ENCODE assay signal across 11 cellular contexts in the genomic region with DNA sequence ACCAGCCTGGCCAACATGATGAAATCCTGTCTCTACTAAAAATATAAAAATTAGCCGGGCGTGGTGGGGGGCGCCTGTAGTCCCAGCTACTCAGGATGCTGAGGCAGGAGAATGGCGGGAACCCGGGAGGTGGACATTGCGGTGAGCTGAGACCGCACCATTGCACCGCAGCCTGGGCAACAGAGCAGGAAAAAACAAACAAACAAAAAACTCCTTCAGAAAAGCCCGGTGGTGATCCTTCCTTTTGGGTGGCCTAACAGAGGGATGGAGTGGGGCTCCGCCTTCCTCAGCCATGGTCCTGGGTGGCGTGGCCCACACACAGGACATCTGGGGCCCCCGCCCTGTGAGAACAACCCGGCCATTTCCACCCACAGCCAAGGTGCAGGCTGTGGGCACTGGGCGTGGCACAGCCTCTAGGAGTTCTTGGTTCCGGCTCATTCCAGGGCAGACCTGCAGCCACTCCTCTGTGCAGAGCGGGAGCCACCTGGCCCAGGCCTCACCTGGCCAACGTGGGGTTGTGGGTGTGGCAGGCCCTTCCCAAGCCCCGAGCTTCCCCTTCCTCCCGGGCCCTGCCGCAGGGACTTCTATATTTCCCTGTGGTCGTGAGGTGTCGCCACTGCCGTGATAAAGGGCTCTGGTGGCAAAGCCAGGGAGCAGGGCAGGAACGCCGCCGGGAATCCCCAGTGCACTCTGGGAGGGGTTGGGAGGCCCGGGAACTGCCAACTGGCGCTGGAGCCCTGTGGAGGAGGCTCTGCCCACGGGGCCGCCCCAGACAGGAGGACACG. TPM values are rescaled to one million over a fixed set of nuclear protein-coding genes. Genes with fewer than 3 reads are reported as not detected.
DNase-seq lines count a peak whose midpoint lies in the region; FAIRE-seq and TF ChIP-seq lines count a peak whose summit lies in the region.
"Had no signal": no experiment of that assay in that cellular context is flagged by ENCODE, and none has a peak within 500 bp of the region (broad histone marks: within the 10 kb centered on the region; RNA-seq: fewer than 3 reads in every experiment).

No MANE protein-coding gene starts in this region.

- H3K27ac ChIP-seq in colonic mucosa (peak overlapping the region; percentile 88), neuronal stem cell (replicated peaks; ENCODE audit: low read length) (no peak overlapping the region)

- no peaks in the 10 kb centered on the region for H3K9me3 ChIP-seq in colonic mucosa
- H3K9me3 ChIP-seq in neuronal stem cell (replicated peaks in 1 of 2; ENCODE audit: control insufficient read depth in 2 of 2, insufficient read depth in 1 of 2, low read depth in 1 of 2, low read length in 2 of 2) = peaks cover 0 to 2% of the 10 kb centered on the region in 2 donors
- no peaks in the 10 kb centered on the region for H3K9me3 ChIP-seq in MG63

- no peak for FAIRE-seq in GM12891 (lab: Jason Lieb, UNC)

- H2BK15ac ChIP-seq in neuronal stem cell (ENCODE audit: low read length) = no peak overlapping the region

- H3K23ac ChIP-seq in neuronal stem cell (ENCODE audit: low read depth, low read length, poor library complexity) = no peak overlapping the region

- H3K79me1 ChIP-seq in neuronal stem cell (ENCODE audit: low read depth, low read length) = peaks cover 7% of the 10 kb centered on the region

- TF ChIP-seq CTCF in colonic mucosa (IDR thresholded peaks at IDR 0.05) = peak; percentile 12

- intact Hi-C loops in colonic mucosa (cut with DNase I) = no loop called here

- no peaks in the 10 kb centered on the region for H3K36me3 ChIP-seq in colonic mucosa
- no peaks in the 10 kb centered on the region for H3K36me3 ChIP-seq in neuronal stem cell (replicated peaks in 1 of 2; ENCODE audit: control insufficient read depth in 2 of 2, insufficient read depth in 2 of 2, low read length in 2 of 2)
- H3K36me3 ChIP-seq in MG63 = no peaks in the 10 kb centered on the region

- in situ Hi-C loops in ACHN (cut with HindIII; ENCODE audit: low pct_ligation_motif_present, low pct_unique_long_range_greater_than_20kb, low sequenced_read_pairs) = no loop called here

- WGBS in neuronal stem cell (ENCODE audit: extremely low coverage in 2 of 2, insufficient read length in 2 of 2, insufficient replicate concordance in 1 of 2), 2 donors = no CpG with 5 or more reads among the region's 31 CpGs

- peak overlapping the region; percentile 61 for H2BK120ac ChIP-seq in neuronal stem cell (ENCODE audit: low read depth, low read length)

- no peak overlapping the region for H3K4ac ChIP-seq in neuronal stem cell (ENCODE audit: low read length)

- H4K8ac ChIP-seq in neuronal stem cell (ENCODE audit: low read depth, low read length) = no peak overlapping the region

- no peak overlapping the region for H2AK5ac ChIP-seq in neuronal stem cell (ENCODE audit: low read depth, low read length)

- peak overlapping the region; percentile 89 for H3K14ac ChIP-seq in neuronal stem cell (ENCODE audit: low read length)

- no peak overlapping the region for H3K4me2 ChIP-seq in neuronal stem cell (ENCODE audit: insufficient read depth, low read length, poor library complexity, severe bottlenecking)

- no peak for TF ChIP-seq POLR2A in GM12891 (IDR thresholded peaks at IDR 0.05; ENCODE audit: low read depth, low read length)

- H2BK12ac ChIP-seq in neuronal stem cell (ENCODE audit: low read length) = peak overlapping the region; percentile 6

- DNase-seq in ACHN (peak; percentile 26), NCI-H1694 treated with DMSO at 0.1 percent for 48 hours (lab: John Stamatoyannopoulos, UW) (peak; percentile 42), colonic mucosa (peak; percentile 96), neuronal stem cell (ENCODE audit: low spot score) (no peak), MG63 (no peak), GM12891 (ENCODE audit: insufficient read length, low spot score) (no peak), NCI-H510A (lab: John Stamatoyannopoulos, UW) (no peak), NAMALWA (ENCODE audit: low spot score) (no peak)
- DNase-seq: NCI-H187; SIG-M5; stimulated activated CD4-positive, alpha-beta T cell treated with anti-CD3 and anti-CD28 coated beads, Interleukin-4, amount 100 ng/mL, for 24 hours had no signal

- H3K4me1 ChIP-seq in colonic mucosa = peaks cover 13% of the 10 kb centered on the region
- peaks cover 0 to 18% of the 10 kb centered on the region in 2 donors for H3K4me1 ChIP-seq in neuronal stem cell (ENCODE audit: control insufficient read depth in 2 of 2, insufficient read depth in 1 of 2, low read depth in 1 of 2, low read length in 2 of 2)

- H2AFZ ChIP-seq in neuronal stem cell (ENCODE audit: low read length) = no peak overlapping the region

- no peak overlapping the region for H3K4me3 ChIP-seq in colonic mucosa
- H3K4me3 ChIP-seq in neuronal stem cell (ENCODE audit: low read length in 2 of 2) = no peak overlapping the region
- no peak overlapping the region for H3K4me3 ChIP-seq in MG63

- peak overlapping the region; percentile 48 for H3K18ac ChIP-seq in neuronal stem cell (ENCODE audit: low read length)

- no peak overlapping the region for H2BK5ac ChIP-seq in neuronal stem cell (ENCODE audit: low read length)

- no peak overlapping the region for H4K91ac ChIP-seq in neuronal stem cell (ENCODE audit: low read depth, low read length, poor library complexity)

- peak overlapping the region; percentile 69 to 74 for H3K9ac ChIP-seq in colonic mucosa (ENCODE audit: low read depth in 2 of 2, low read length in 2 of 2)
- H3K9ac ChIP-seq in neuronal stem cell (ENCODE audit: low read depth, low read length, poor library complexity) = no peak overlapping the region

- H3K27me3 ChIP-seq in colonic mucosa = no peaks in the 10 kb centered on the region
- peaks cover 3 to 37% (median 12%) of the 10 kb centered on the region in 3 experiments for H3K27me3 ChIP-seq in neuronal stem cell (ENCODE audit: control insufficient read depth in 3 of 3, insufficient read depth in 3 of 3, low read depth in 1 of 3, low read length in 3 of 3)
- H3K27me3 ChIP-seq in MG63 = no peaks in the 10 kb centered on the region

TF ChIP-seq in GM12891, 5 proteins besides CTCF, POLR2A, EP300 and RAD21:
- TF ChIP-seq TAF1 (IDR thresholded peaks at IDR 0.05; ENCODE audit: low read depth, low read length) (no peak), SPI1 (IDR thresholded peaks at IDR 0.05; ENCODE audit: low read depth, low read length) (no peak), POU2F2 (IDR thresholded peaks at IDR 0.05; ENCODE audit: low read depth, low read length) (no peak), POLR2AphosphoS5 (IDR thresholded peaks at IDR 0.05; ENCODE audit: low read depth, low read length) (no peak), PAX5 (IDR thresholded peaks at IDR 0.05; ENCODE audit: insufficient read depth, low read length, severe bottlenecking) (no peak)

RNA-seq across cellular contexts. Expression of gene GET4, which starts 37.6 kb away (rescaled TPM):
- 10 to 100 TPM; 33.0 to 35.9 TPM for total RNA-seq in colonic mucosa
- 28.4 TPM for polyA plus RNA-seq in neuronal stem cell (2013, experiment 1 of 2)
- 27.9 TPM for polyA plus RNA-seq in neuronal stem cell (2013, experiment 2 of 2)
- total RNA-seq in MG63 (2014; rRNA removed; shearing (Covaris generic); ENCODE audit: low replicate concordance) = 58.2 and 58.9 TPM in 2 replicates
- polyA plus RNA-seq in GM12891 (2012; ENCODE audit: low read depth, missing spikeins) = 27.1 TPM

RNA-seq across cellular contexts. Expression of gene ADAP1, which starts 40.6 kb away (rescaled TPM):
- total RNA-seq in colonic mucosa = 100 to 1,000 TPM; 107 to 201 TPM
- polyA plus RNA-seq in neuronal stem cell (2013, experiment 1 of 2) = 0.50 TPM
- polyA plus RNA-seq in neuronal stem cell (2013, experiment 2 of 2) = 0.48 TPM
- total RNA-seq in MG63 (2014; rRNA removed; shearing (Covaris generic); ENCODE audit: low replicate concordance) = 7.6 and 9.6 TPM in 2 replicates
- polyA plus RNA-seq in GM12891 (2012; ENCODE audit: low read depth, missing spikeins) = 8.1 TPM

Comparison
In these comparisons a context has a peak if more than half of its experiments do, and no peak if none do; other contexts are left out.
1. DNase-seq: peak in ACHN (single experiment), NCI-H1694 treated with DMSO at 0.1 percent for 48 hours (single experiment) and colonic mucosa (single experiment); none in neuronal stem cell (single experiment), MG63 (single experiment), GM12891 (single experiment), NCI-H510A (single experiment) and NAMALWA (single experiment).
2. RNA of gene ADAP1, which starts 40.6 kb away (total RNA-seq): 107 to 201 TPM in colonic mucosa; 7.6 to 9.6 TPM in MG63; every median in the first group is over 10 times any median in the second.